In genomic region chr7:2876031-2876862, GRCh38 we compare ENCODE assay signal across 11 cellular contexts. TPM values are rescaled to one million over a fixed set of nuclear protein-coding genes. Genes with fewer than 3 reads are reported as not detected.
DNase-seq lines count a peak whose midpoint lies in the region; ATAC-seq, FAIRE-seq and TF ChIP-seq lines count a peak whose summit lies in the region.
"Had no signal": no experiment of that assay in that cellular context is flagged by ENCODE, and none has a peak within 500 bp of the region (broad histone marks: within the 10 kb centered on the region; RNA-seq: fewer than 3 reads in every experiment).

No MANE protein-coding gene starts in this region.

- no peak overlapping the region for H2AFZ ChIP-seq in OCI-LY7 (ENCODE audit: low read length)

- H3K4me1 ChIP-seq in OCI-LY7 (ENCODE audit: insufficient read depth, low read length, poor library complexity, severe bottlenecking), result peaks cover 65% of the 10 kb centered on the region
- no peaks in the 10 kb centered on the region for H3K4me1 ChIP-seq in kidney (ENCODE audit: control insufficient read depth in 1 of 2, insufficient read depth in 1 of 2, low read depth in 1 of 2, low read length in 2 of 2)

- H3K79me2 ChIP-seq in OCI-LY7 (ENCODE audit: insufficient read depth, low read depth, low read length), result no peaks in the 10 kb centered on the region

- POLR2A ChIA-PET in OCI-LY7 (lab: Charles Lee), result no interaction called here

- ATAC-seq in HG02798 (IDR thresholded peaks at IDR 0.05; ENCODE audit: poor library complexity, unreplicated experiment), result no peak

- intact Hi-C loops in OCI-LY7 (cut with micrococcal nuclease; ENCODE audit: unreplicated experiment) (no loop called here), kidney (cut with DNase I) (no loop called here)

- H3K27ac ChIP-seq in OCI-LY7 (ENCODE audit: low read depth, low read length, poor library complexity, severe bottlenecking), result no peak overlapping the region
- no peak overlapping the region for H3K27ac ChIP-seq in kidney (ENCODE audit: low read depth in 2 of 2, low read length in 2 of 2)
- H3K27ac ChIP-seq: suprapubic skin had no signal

- no peaks in the 10 kb centered on the region for H3K9me2 ChIP-seq in OCI-LY7 (ENCODE audit: insufficient read depth, low read length)

- H3K36me3 ChIP-seq in H7 (replicated peaks; ENCODE audit: control insufficient read depth, insufficient read depth, low read length) (no peaks in the 10 kb centered on the region), OCI-LY7 (ENCODE audit: insufficient read depth, low read length) (no peaks in the 10 kb centered on the region), kidney (ENCODE audit: control insufficient read depth in 1 of 2, insufficient read depth in 2 of 2, low read length in 2 of 2) (no peaks in the 10 kb centered on the region)
- H3K36me3 ChIP-seq: suprapubic skin had no signal

- no peak overlapping the region for H3K9ac ChIP-seq in kidney (ENCODE audit: low read length in 2 of 2)

- peak; percentile 68 for DNase-seq in H7
- peak; percentile 91 for DNase-seq in RCC 7860 (ENCODE audit: low spot score)
- peak; percentile 93 for DNase-seq in epithelial cell of esophagus (ENCODE audit: low read depth)
- peak; percentile 67 for DNase-seq in skeletal muscle cell (ENCODE audit: low read depth)
- DNase-seq in OCI-LY7 (ENCODE audit: low spot score), result no peak
- DNase-seq in kidney, result no peak
- DNase-seq: GDM1, naive B cell, NCI-H2171 treated with DMSO at 0.1 percent for 48 hours had no signal

- H3K27me3 ChIP-seq in H7 (ENCODE audit: control insufficient read depth, insufficient read depth, low read length), result no peaks in the 10 kb centered on the region

- H3K4me3 ChIP-seq in H7 (ENCODE audit: insufficient read depth, low read depth, low read length) (no peak overlapping the region), epithelial cell of esophagus (ENCODE audit: low read length) (no peak overlapping the region), skeletal muscle cell (ENCODE audit: low read depth, low read length) (no peak overlapping the region), OCI-LY7 (ENCODE audit: low read depth, low read length, poor library complexity, severe bottlenecking) (no peak overlapping the region), kidney (ENCODE audit: low read length in 2 of 2) (no peak overlapping the region)
- H3K4me3 ChIP-seq: suprapubic skin had no signal

- H4K20me1 ChIP-seq in OCI-LY7 (ENCODE audit: insufficient read depth, low read length), result no peaks in the 10 kb centered on the region

- no peak for TF ChIP-seq CTCF in epithelial cell of esophagus (IDR thresholded peaks at IDR 0.05; ENCODE audit: insufficient read depth, low read depth, low read length, missing control alignments)
- TF ChIP-seq CTCF in OCI-LY7 (conservative IDR thresholded peaks at IDR 0.05; ENCODE audit: low read length), result no peak
- TF ChIP-seq CTCF in kidney (IDR thresholded peaks at IDR 0.05; ENCODE audit: borderline replicate concordance, extremely low read depth, insufficient read depth), result no peak

- no peak overlapping the region for H3K4me2 ChIP-seq in OCI-LY7 (ENCODE audit: low read length)

- peak; percentile 93 for FAIRE-seq in RCC 7860 (lab: Jason Lieb, UNC)
- no peak for FAIRE-seq in kidney (lab: Jason Lieb, UNC)

- H3K9me3 ChIP-seq in OCI-LY7 (ENCODE audit: low read length), result no peaks in the 10 kb centered on the region
- H3K9me3 ChIP-seq in kidney (ENCODE audit: control insufficient read depth in 1 of 2, low read length in 2 of 2), result no peaks in the 10 kb centered on the region
- H3K9me3 ChIP-seq: suprapubic skin had no signal

- CTCF ChIA-PET in OCI-LY7 (lab: Charles Lee; ENCODE audit: unreplicated experiment), result no interaction called here

- no TSS peak for BruUV-seq in OCI-LY7 (replicated peaks; lab: Mats Ljungman, UMichigan)

RNA-seq across cellular contexts. Expression of gene GNA12, which starts 32.1 kb away (rescaled TPM):
- total RNA-seq in H7 (2014; rRNA removed; shearing (Covaris generic)), result 23.3 and 44.4 TPM in 2 replicates
- total RNA-seq in OCI-LY7 (2014; rRNA removed; shearing (Covaris generic)), result 6.5 and 10.3 TPM in 2 replicates
- total RNA-seq in OCI-LY7 (2022), result 35.9 and 36.1 TPM in 2 replicates
- 41.1 TPM for total RNA-seq in kidney
- 16.5 TPM for polyA plus RNA-seq in kidney (ENCODE audit: insufficient read depth, low read depth, low replicate concordance)

Comparison
In these comparisons a context has a peak if more than half of its experiments do, and no peak if none do; other contexts are left out.
1. DNase-seq: peak in H7 (single experiment), RCC 7860 (single experiment), epithelial cell of esophagus (single experiment) and skeletal muscle cell (single experiment); none in OCI-LY7 (single experiment) and kidney (single experiment).